8 cellular contexts compared by ENCODE assay signal in genomic region chr12:6278439-6279255, GRCh38. TPM values are rescaled to one million over a fixed set of nuclear protein-coding genes. Genes with fewer than 3 reads are reported as not detected.
DNase-seq lines count a peak whose midpoint lies in the region; ATAC-seq and TF ChIP-seq lines count a peak whose summit lies in the region.

No MANE protein-coding gene starts in this region.

- peaks cover 0 to 28% (median 8%) of the 10 kb centered on the region in 4 donors for H3K4me1 ChIP-seq in right lobe of liver

- TF ChIP-seq CTCF in right lobe of liver (IDR thresholded peaks at IDR 0.05): peak; percentile 84 to 99 (median 94)

- intact Hi-C loops in right lobe of liver (cut with DNase I): loop anchor here in 1 of 2 donors (10.0 kb wide), 1 partner anchor 74 kb away; the partner anchor contains the start of gene CD9

- 5% methylated on average over 26 of the region's 88 CpGs for WGBS in right lobe of liver (ENCODE audit: insufficient coverage, low coverage, low lambda C conversion rate, missing lambda C conversion rate)

- TF ChIP-seq POLR2A in right lobe of liver (IDR thresholded peaks at IDR 0.05): peak; percentile 84

- no peaks in the 10 kb centered on the region for H3K36me3 ChIP-seq in right lobe of liver

- ATAC-seq in HG02938 (IDR thresholded peaks at IDR 0.05; ENCODE audit: unreplicated experiment): peak; percentile 60
- ATAC-seq in right lobe of liver: peak; percentile 84 to 95 (median 91)

- H3K27me3 ChIP-seq in right lobe of liver: no peaks in the 10 kb centered on the region

- peak overlapping the region; percentile 87 to 95 (median 87) for H3K27ac ChIP-seq in right lobe of liver

- peak overlapping the region; percentile 39 to 57 (median 56) for H3K4me3 ChIP-seq in right lobe of liver

- peak; percentile 48 for DNase-seq in NK-92 treated with Interleukin-12 subunit alpha and Interleukin-12 subunit beta, amount 100 ng/mL, for 24 hours (lab: John Stamatoyannopoulos, UW)
- DNase-seq in NK-92 (lab: John Stamatoyannopoulos, UW; ENCODE audit: unreplicated experiment) (no peak), NCI-H2196 (lab: John Stamatoyannopoulos, UW; ENCODE audit: unreplicated experiment) (peak; percentile 70), dermis microvascular lymphatic vessel endothelial cell (ENCODE audit: low read depth in 2 of 2) (peak; percentile 58 to 90), right lobe of liver (peak; percentile 90 to 91 (median 90))
- peak; percentile 70 to 75 for DNase-seq in activated CD4-positive, alpha-beta T cell treated with anti-CD3 and anti-CD28 coated beads, Interleukin-2, amount 50 U/mL, for 4 hours
- peak; percentile 85 for DNase-seq in stimulated activated CD4-positive, alpha-beta T cell treated with anti-CD3 and anti-CD28 coated beads, Interleukin-4, amount 100 ng/mL, for 1 hour

- H3K9me3 ChIP-seq in right lobe of liver: no peaks in the 10 kb centered on the region

RNA-seq across cellular contexts. Expression of gene PLEKHG6, which starts 31.8 kb away (rescaled TPM):
- total RNA-seq in dermis microvascular lymphatic vessel endothelial cell (not detected in 2 replicates), right lobe of liver (1 to 10 TPM; 2.3 to 5.5 (median 3.3) TPM)
